Comparison of ENCODE assay signal across 1 cellular context in the genomic region with DNA sequence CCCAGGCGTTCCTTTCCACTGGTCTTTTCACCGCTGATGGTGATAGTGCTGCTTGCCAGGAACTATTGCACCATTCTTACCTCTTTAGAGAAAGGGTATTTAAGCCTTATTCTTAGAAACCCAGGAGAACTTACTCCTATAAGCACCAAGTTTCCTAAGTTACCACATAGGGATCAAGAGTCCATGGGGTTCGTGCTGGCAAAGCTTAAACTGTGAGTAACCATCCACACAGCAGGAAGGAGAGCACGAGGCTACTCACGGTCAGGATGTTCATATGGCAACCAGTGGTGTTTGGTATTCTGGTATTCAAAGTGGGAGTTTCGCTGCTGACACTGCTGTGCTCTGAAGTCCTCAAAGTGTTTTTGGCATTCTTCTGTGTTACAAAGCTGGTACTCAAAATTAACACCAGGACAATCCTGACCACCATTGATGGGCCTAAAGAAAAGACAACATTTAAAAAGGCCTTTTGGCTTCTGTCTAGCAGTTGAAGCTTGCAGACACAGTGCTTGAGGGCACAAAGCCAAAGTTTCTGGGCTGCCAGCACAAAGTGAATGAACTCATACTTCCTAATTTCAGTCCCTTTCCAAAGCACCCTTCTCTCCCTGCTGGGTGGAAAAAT.
TF ChIP-seq lines count a peak whose summit lies in the region.

No MANE protein-coding gene starts in this region.

TF ChIP-seq in GM23338, 12 proteins besides CTCF, POLR2A, EP300 and RAD21:
- TF ChIP-seq, protein P1, sequence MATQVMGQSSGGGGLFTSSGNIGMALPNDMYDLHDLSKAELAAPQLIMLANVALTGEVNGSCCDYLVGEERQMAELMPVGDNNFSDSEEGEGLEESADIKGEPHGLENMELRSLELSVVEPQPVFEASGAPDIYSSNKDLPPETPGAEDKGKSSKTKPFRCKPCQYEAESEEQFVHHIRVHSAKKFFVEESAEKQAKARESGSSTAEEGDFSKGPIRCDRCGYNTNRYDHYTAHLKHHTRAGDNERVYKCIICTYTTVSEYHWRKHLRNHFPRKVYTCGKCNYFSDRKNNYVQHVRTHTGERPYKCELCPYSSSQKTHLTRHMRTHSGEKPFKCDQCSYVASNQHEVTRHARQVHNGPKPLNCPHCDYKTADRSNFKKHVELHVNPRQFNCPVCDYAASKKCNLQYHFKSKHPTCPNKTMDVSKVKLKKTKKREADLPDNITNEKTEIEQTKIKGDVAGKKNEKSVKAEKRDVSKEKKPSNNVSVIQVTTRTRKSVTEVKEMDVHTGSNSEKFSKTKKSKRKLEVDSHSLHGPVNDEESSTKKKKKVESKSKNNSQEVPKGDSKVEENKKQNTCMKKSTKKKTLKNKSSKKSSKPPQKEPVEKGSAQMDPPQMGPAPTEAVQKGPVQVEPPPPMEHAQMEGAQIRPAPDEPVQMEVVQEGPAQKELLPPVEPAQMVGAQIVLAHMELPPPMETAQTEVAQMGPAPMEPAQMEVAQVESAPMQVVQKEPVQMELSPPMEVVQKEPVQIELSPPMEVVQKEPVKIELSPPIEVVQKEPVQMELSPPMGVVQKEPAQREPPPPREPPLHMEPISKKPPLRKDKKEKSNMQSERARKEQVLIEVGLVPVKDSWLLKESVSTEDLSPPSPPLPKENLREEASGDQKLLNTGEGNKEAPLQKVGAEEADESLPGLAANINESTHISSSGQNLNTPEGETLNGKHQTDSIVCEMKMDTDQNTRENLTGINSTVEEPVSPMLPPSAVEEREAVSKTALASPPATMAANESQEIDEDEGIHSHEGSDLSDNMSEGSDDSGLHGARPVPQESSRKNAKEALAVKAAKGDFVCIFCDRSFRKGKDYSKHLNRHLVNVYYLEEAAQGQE (IDR thresholded peaks at IDR 0.05; ENCODE audit: unreplicated experiment), result no peak
- TF ChIP-seq STAT1 (IDR thresholded peaks at IDR 0.05; ENCODE audit: unreplicated experiment), result no peak
- no peak for TF ChIP-seq ZNF462 (CRISPR knock-in tag; IDR thresholded peaks at IDR 0.05)
- no peak for TF ChIP-seq EZH2 (IDR thresholded peaks at IDR 0.05; ENCODE audit: low read depth, unreplicated experiment)
